2 cellular contexts compared by ENCODE assay signal in genomic region chr9:22005083-22005699, GRCh38.
TF ChIP-seq lines count a peak whose summit lies in the region.

No MANE protein-coding gene starts in this region.

TF ChIP-seq in H1, 55 proteins besides CTCF, POLR2A, EP300 and RAD21:
- TF ChIP-seq SP1 (IDR thresholded peaks at IDR 0.05; ENCODE audit: low read depth, low read length) (0 out of 2 replicates have a peak, but pooled peaks have one; percentile 28), CREB1 (IDR thresholded peaks at IDR 0.05) (0 out of 2 replicates have a peak, but pooled peaks have one; percentile 37), TEAD4 (IDR thresholded peaks at IDR 0.05; ENCODE audit: low read depth, low read length) (peak; percentile 12; the same call in 1 of the 2 replicates), BRCA1 (IDR thresholded peaks at IDR 0.05; ENCODE audit: low read depth, low read length) (no peak), SP2 (IDR thresholded peaks at IDR 0.05; ENCODE audit: low read length) (no peak), SAP30 (IDR thresholded peaks at IDR 0.05; ENCODE audit: insufficient read depth, insufficient replicate concordance, low read length) (no peak), RBBP5 (IDR thresholded peaks at IDR 0.05; ENCODE audit: borderline replicate concordance, low read depth, low read length) (0 out of 2 replicates have a peak, but pooled peaks have one; percentile 24), RXRA (IDR thresholded peaks at IDR 0.05; ENCODE audit: insufficient read depth, low read depth, low read length) (no peak), ASH2L (IDR thresholded peaks at IDR 0.05; ENCODE audit: low read length) (peak; percentile 51), RNF2 (IDR thresholded peaks at IDR 0.05; ENCODE audit: borderline replicate concordance, low read depth, low read length, missing control alignments, poor library complexity, severe bottlenecking) (no peak), KDM4A (IDR thresholded peaks at IDR 0.05; ENCODE audit: low read depth, low read length, severe bottlenecking) (peak; percentile 44), MAX (IDR thresholded peaks at IDR 0.05) (peak; percentile 63), SIN3A (conservative IDR thresholded peaks at IDR 0.05 in 1 of 2, IDR thresholded peaks at IDR 0.05 in 1 of 2; ENCODE audit: low read depth in 1 of 2, low read length in 2 of 2) (0 out of 4 replicates have a peak, but pooled peaks of 1 of the 2 experiments have one; percentile 25), NRF1 (IDR thresholded peaks at IDR 0.05; ENCODE audit: low read depth, low read length) (no peak), PHF8 (conservative IDR thresholded peaks at IDR 0.05; ENCODE audit: low read depth, low read length) (no peak), SIRT6 (IDR thresholded peaks at IDR 0.05; ENCODE audit: low read length) (no peak), E2F6 (IDR thresholded peaks at IDR 0.05) (peak; percentile 75), USF2 (IDR thresholded peaks at IDR 0.05; ENCODE audit: low read length) (0 out of 2 replicates have a peak, but pooled peaks have one; percentile 14), FOSL1 (IDR thresholded peaks at IDR 0.05; ENCODE audit: insufficient read depth, low read depth, low read length) (no peak)

TF ChIP-seq in HepG2, 621 proteins besides CTCF, POLR2A, EP300 and RAD21:
- no peak for TF ChIP-seq ZFP62 (CRISPR knock-in tag; IDR thresholded peaks at IDR 0.05)
- TF ChIP-seq ZBTB7B (CRISPR knock-in tag; IDR thresholded peaks at IDR 0.05), result no peak
- TF ChIP-seq GLI4 (CRISPR knock-in tag; IDR thresholded peaks at IDR 0.05; ENCODE audit: borderline replicate concordance), result no peak
- no peak for TF ChIP-seq AHDC1 (CRISPR knock-in tag; IDR thresholded peaks at IDR 0.05; ENCODE audit: borderline replicate concordance)
- no peak for TF ChIP-seq HNF4G (IDR thresholded peaks at IDR 0.05; ENCODE audit: borderline replicate concordance, low read depth, low read length)
- TF ChIP-seq HNF4G (CRISPR knock-in tag; IDR thresholded peaks at IDR 0.05; ENCODE audit: borderline replicate concordance, low read depth), result no peak
- no peak for TF ChIP-seq FOXM1 (CRISPR knock-in tag; IDR thresholded peaks at IDR 0.05)
- no peak for TF ChIP-seq ZBTB33 (CRISPR knock-in tag; IDR thresholded peaks at IDR 0.05)
- no peak for TF ChIP-seq DNMT1 (CRISPR knock-in tag; IDR thresholded peaks at IDR 0.05)
- no peak for TF ChIP-seq ZBTB1 (CRISPR knock-in tag; IDR thresholded peaks at IDR 0.05; ENCODE audit: borderline replicate concordance)
- TF ChIP-seq CERS6 (CRISPR knock-in tag; IDR thresholded peaks at IDR 0.05), result no peak
- TF ChIP-seq GTF2F1 (IDR thresholded peaks at IDR 0.05; ENCODE audit: low read length), result no peak
- no peak for TF ChIP-seq ZNF784 (CRISPR knock-in tag; IDR thresholded peaks at IDR 0.05; ENCODE audit: borderline replicate concordance)
- no peak for TF ChIP-seq ZNF776 (CRISPR knock-in tag; IDR thresholded peaks at IDR 0.05)
- TF ChIP-seq ZNF407 (CRISPR knock-in tag; IDR thresholded peaks at IDR 0.05; ENCODE audit: not compliant biosample characterization), result no peak
- no peak for TF ChIP-seq ZNF746 (CRISPR knock-in tag; IDR thresholded peaks at IDR 0.05)
- no peak for TF ChIP-seq ZMYM4 (CRISPR knock-in tag; IDR thresholded peaks at IDR 0.05)
- no peak for TF ChIP-seq ZNF496 (CRISPR knock-in tag; IDR thresholded peaks at IDR 0.05; ENCODE audit: insufficient replicate concordance)
- TF ChIP-seq ZNF17 (CRISPR knock-in tag; IDR thresholded peaks at IDR 0.05), result no peak
- no peak for TF ChIP-seq ISL2 (CRISPR knock-in tag; IDR thresholded peaks at IDR 0.05)
- no peak for TF ChIP-seq FOXA3 (CRISPR knock-in tag; IDR thresholded peaks at IDR 0.05)
